8 cellular contexts compared by ENCODE assay signal in the genomic region with DNA sequence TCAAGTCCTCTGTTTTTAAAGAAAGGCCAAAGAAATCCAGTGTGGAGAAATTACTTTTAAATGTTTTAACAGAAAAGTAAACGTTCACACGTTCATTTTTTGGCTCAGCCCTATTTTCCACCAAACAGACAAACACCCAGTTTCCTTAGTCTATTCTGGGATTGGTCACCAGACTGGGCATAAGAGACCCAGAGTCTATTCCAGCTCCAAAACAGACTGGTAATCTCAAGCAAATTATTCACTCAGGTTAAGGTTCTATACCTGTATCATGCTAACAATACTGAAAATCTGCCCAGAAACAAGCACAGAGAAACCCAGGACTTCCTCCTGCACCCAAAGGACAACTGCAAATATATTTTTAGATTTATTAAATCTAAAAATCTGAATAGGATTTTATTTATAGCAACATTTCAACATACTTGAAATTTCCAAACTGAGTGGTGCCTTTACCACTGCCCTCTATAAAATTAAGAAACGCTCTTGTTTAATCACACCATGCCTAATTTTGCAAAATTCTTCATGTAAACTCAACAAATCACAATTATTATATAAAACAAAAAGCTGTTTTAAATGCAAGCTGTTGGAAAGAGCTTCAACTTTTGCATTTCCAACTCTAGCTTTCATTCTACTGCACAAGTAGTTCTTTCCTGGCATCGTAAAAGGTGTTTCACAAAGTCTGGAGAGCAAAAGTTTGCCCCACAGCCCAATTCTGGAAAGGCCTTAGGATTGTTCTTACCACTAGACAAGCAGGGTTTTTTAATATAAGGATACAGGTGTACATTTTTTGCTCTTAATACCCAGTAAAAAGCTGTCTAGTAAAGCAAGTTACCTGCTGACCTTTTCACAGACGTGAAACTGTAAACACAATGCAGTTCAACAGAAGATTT. TPM values are rescaled to one million over a fixed set of nuclear protein-coding genes. Genes with fewer than 3 reads are reported as not detected.
A peak's percentile ranks its signal among the peaks of the same experiment; 100 is the strongest.
DNase-seq lines count a peak whose midpoint lies in the region; ATAC-seq and TF ChIP-seq lines count a peak whose summit lies in the region.

No MANE protein-coding gene starts in this region.

- DNase-seq in stimulated activated naive CD8-positive, alpha-beta T cell treated with anti-CD3 and anti-CD28 coated beads, Interleukin-15, Interleukin-2, amounts not matched to agents 100 U/mL and 50 U/mL, for 24 hours, result no peak
- DNase-seq in adrenal gland (no peak), lung (ENCODE audit: low spot score) (no peak), NCI-H2081 (lab: John Stamatoyannopoulos, UW) (no peak), LoVo (ENCODE audit: low spot score) (no peak), NCI-H2029 (lab: John Stamatoyannopoulos, UW) (no peak)
- no peak for DNase-seq in stimulated activated CD4-positive, alpha-beta T cell treated with anti-CD3 and anti-CD28 coated beads, Interleukin-12 subunit alpha, Interleukin-12 subunit beta, amount 100 ng/mL, for 4 hours

- H3K27ac Mint-ChIP-seq in stimulated activated naive CD8-positive, alpha-beta T cell treated with anti-CD3 and anti-CD28 coated beads, Interleukin-15, Interleukin-2, amounts not matched to agents 100 ng/mL and 50 ng/mL, for 24 hours, result peak overlapping the region; percentile 86

- no peaks in the 10 kb centered on the region for H3K9me3 ChIP-seq in adrenal gland (replicated peaks in 1 of 3)
- H3K9me3 ChIP-seq in lung (ENCODE audit: control insufficient read depth in 2 of 2, insufficient read depth in 1 of 2, low read length in 1 of 2), result peaks cover 0 to 4% of the 10 kb centered on the region in 2 donors

- no peaks in the 10 kb centered on the region for H3K9me3 Mint-ChIP-seq in stimulated activated naive CD8-positive, alpha-beta T cell treated with anti-CD3 and anti-CD28 coated beads, Interleukin-15, Interleukin-2, amounts not matched to agents 100 ng/mL and 50 ng/mL, for 24 hours

- H3K4me3 ChIP-seq in adrenal gland (peak overlapping the region in 2 of 4 donors; percentile 54 to 70), lung (peak overlapping the region; percentile 80)

- H3K4me1 ChIP-seq in adrenal gland (replicated peaks in 1 of 2) (peaks cover 9 to 35% of the 10 kb centered on the region in 2 donors), lung (ENCODE audit: control insufficient read depth in 2 of 2, insufficient read depth in 2 of 2, low read length in 2 of 2) (peaks cover 6 to 19% of the 10 kb centered on the region in 2 donors)

- peaks cover 4% of the 10 kb centered on the region for H3K36me3 Mint-ChIP-seq in stimulated activated naive CD8-positive, alpha-beta T cell treated with anti-CD3 and anti-CD28 coated beads, Interleukin-15, Interleukin-2, amounts not matched to agents 100 ng/mL and 50 ng/mL, for 24 hours (ENCODE audit: low read depth)

- no peak for TF ChIP-seq POLR2A in adrenal gland (IDR thresholded peaks at IDR 0.05)

- H3K27me3 ChIP-seq in adrenal gland, result no peaks in the 10 kb centered on the region
- H3K27me3 ChIP-seq in lung (ENCODE audit: control insufficient read depth, insufficient read depth), result no peaks in the 10 kb centered on the region

- intact Hi-C loops in adrenal gland (cut with DNase I), result no loop called here

- WGBS in adrenal gland, 4 donors, result 22 to 29% (median 25%) methylated on average over 5 of the region's 5 CpGs
- 16 to 17% methylated on average over 5 of the region's 5 CpGs for WGBS in lung, 2 donors

- H3K27me3 Mint-ChIP-seq in stimulated activated naive CD8-positive, alpha-beta T cell treated with anti-CD3 and anti-CD28 coated beads, Interleukin-15, Interleukin-2, amounts not matched to agents 100 ng/mL and 50 ng/mL, for 24 hours, result no peaks in the 10 kb centered on the region

- TF ChIP-seq CTCF in adrenal gland (IDR thresholded peaks at IDR 0.05) (no peak), lung (IDR thresholded peaks at IDR 0.05; ENCODE audit: control extremely low read depth, extremely low read depth) (no peak)

- H3K4me1 Mint-ChIP-seq in stimulated activated naive CD8-positive, alpha-beta T cell treated with anti-CD3 and anti-CD28 coated beads, Interleukin-15, Interleukin-2, amounts not matched to agents 100 ng/mL and 50 ng/mL, for 24 hours (ENCODE audit: low read depth), result peaks cover 79% of the 10 kb centered on the region

- no peak for ATAC-seq in stimulated activated naive CD8-positive, alpha-beta T cell treated with anti-CD3 and anti-CD28 coated beads, Interleukin-15, Interleukin-2, amounts not matched to agents 100 U/mL and 50 U/mL, for 24 hours
- no peak for ATAC-seq in lung (ENCODE audit: insufficient read depth, low FRiP score)

- H3K4me3 Mint-ChIP-seq in stimulated activated naive CD8-positive, alpha-beta T cell treated with anti-CD3 and anti-CD28 coated beads, Interleukin-15, Interleukin-2, amounts not matched to agents 100 ng/mL and 50 ng/mL, for 24 hours, result peak overlapping the region; percentile 85

- peak overlapping the region in 4 of 5 donors; percentile 64 to 79 (median 72) for H3K27ac ChIP-seq in adrenal gland
- peak overlapping the region; percentile 77 to 78 for H3K27ac ChIP-seq in lung (ENCODE audit: low read depth in 1 of 2, low read length in 1 of 2)

- H3K36me3 ChIP-seq in adrenal gland (replicated peaks in 1 of 2) (no peaks in the 10 kb centered on the region), lung (ENCODE audit: control insufficient read depth in 2 of 2, insufficient read depth in 2 of 2, low read length in 2 of 2) (no peaks in the 10 kb centered on the region)

RNA-seq across cellular contexts. Expression of a gene that starts 18.7 kb away (rescaled TPM):
- total RNA-seq in adrenal gland (10 to 100 TPM; 17.4 to 58.2 (median 37.2) TPM), lung (10 to 100 TPM; 33.3 to 46.2 TPM)
- polyA plus RNA-seq in adrenal gland (10 to 100 TPM in 1 of 3 donors, 1 to 10 TPM in 2; 3.0 to 30.4 (median 4.9) TPM), lung (1 to 10 TPM; 3.5 to 7.5 TPM)
